Comparison of ENCODE assay signal across 10 cellular contexts in genomic region chr11:8095831-8096522, GRCh38.
"Had no signal": no experiment of that assay in that cellular context is flagged by ENCODE, and none has a peak within 500 bp of the region (broad histone marks: within the 10 kb centered on the region; RNA-seq: fewer than 3 reads in every experiment).

No MANE protein-coding gene starts in this region.

- H3K4me1 ChIP-seq: gastrocnemius medialis had no signal

- H3K36me3 ChIP-seq: gastrocnemius medialis had no signal

- H3K27me3 ChIP-seq: gastrocnemius medialis, suprapubic skin had no signal

- DNase-seq: activated CD4-positive, alpha-beta T cell treated with anti-CD3 and anti-CD28 coated beads, Interleukin-2, amount 50 U/mL, for 48 hours; activated naive CD4-positive, alpha-beta T cell treated with anti-CD3 and anti-CD28 coated beads, Interleukin-2, amount 50 U/mL, for 16 hours; gastrocnemius medialis; left ventricle myocardium inferior; mesenchymal stem cell; right cardiac atrium; stimulated activated naive CD4-positive, alpha-beta T cell treated with Interleukin-2 at 50 U/mL for 16 hours had no signal

- H3K27ac ChIP-seq: gastrocnemius medialis, left ventricle myocardium inferior, suprapubic skin had no signal

- H3K4me3 ChIP-seq: gastrocnemius medialis, left ventricle myocardium inferior, smooth muscle cell, suprapubic skin had no signal

- ATAC-seq: activated CD4-positive, CD25-positive, alpha-beta regulatory T cell treated with anti-CD3 and anti-CD28 coated beads, Interleukin-2, amount 50 U/mL, for 24 hours; gastrocnemius medialis; right cardiac atrium had no signal

- H3K9me3 ChIP-seq: gastrocnemius medialis, left ventricle myocardium inferior, suprapubic skin had no signal
